In genomic region chr9:86507119-86507731, GRCh38 we compare ENCODE assay signal across 27 cellular contexts.
DNase-seq lines count a peak whose midpoint lies in the region; TF ChIP-seq lines count a peak whose summit lies in the region.
"Had no signal": no experiment of that assay in that cellular context is flagged by ENCODE, and none has a peak within 500 bp of the region (broad histone marks: within the 10 kb centered on the region; RNA-seq: fewer than 3 reads in every experiment).

No MANE protein-coding gene starts in this region.

- WGBS in hepatocyte (ENCODE audit: low lambda C conversion rate, missing lambda C conversion rate): 60% methylated on average over 7 of the region's 7 CpGs
- 63 to 79% methylated on average over 7 of the region's 7 CpGs for WGBS in lower leg skin, 2 donors

- no TSS peak for BruUV-seq in A673 (replicated peaks; lab: Mats Ljungman, UMichigan)

- H3K9ac ChIP-seq in rectal smooth muscle tissue (ENCODE audit: low read length): no peak overlapping the region

- DNase-seq in A673 (ENCODE audit: low spot score) (no peak), ascending aorta (ENCODE audit: low spot score in 2 of 2) (no peak), hepatocyte (ENCODE audit: low spot score) (no peak), DMS153 treated with DMSO at 0.1 percent for 48 hours (lab: John Stamatoyannopoulos, UW; ENCODE audit: unreplicated experiment) (no peak), lower leg skin (ENCODE audit: low spot score in 2 of 2) (no peak), NCI-H1048 (lab: John Stamatoyannopoulos, UW) (no peak), RKO (ENCODE audit: low spot score) (no peak)
- DNase-seq: activated CD4-positive, alpha-beta memory T cell treated with anti-CD3 and anti-CD28 coated beads for 36 hours; activated CD8-positive, alpha-beta memory T cell treated with anti-CD3 and anti-CD28 coated beads, Interleukin-2, amount 50 U/mL, for 4 hours; activated naive CD4-positive, alpha-beta T cell treated with anti-CD3 and anti-CD28 coated beads, Interleukin-2, amount 10 ng/mL, durations not matched to agents 7 days and 5 days; amygdala; CD8-positive, alpha-beta T cell; cortex of kidney; DMS153; endodermal cell; HFFc6; NCI-H1436; NCI-H446 treated with DMSO at 0.1 percent for 48 hours; NCI-H82; nucleus accumbens; stimulated activated CD8-positive, alpha-beta memory T cell treated with anti-CD3 and anti-CD28 coated beads, Interleukin-4, amount 100 ng/mL, for 48 hours; stimulated activated naive CD8-positive, alpha-beta T cell treated with anti-CD3 and anti-CD28 coated beads, Interleukin-15, amount 100 ng/mL, for 72 hours had no signal

- H3K79me2 ChIP-seq in hepatocyte: no peaks in the 10 kb centered on the region

- no peak for TF ChIP-seq POLR2A in lower leg skin (IDR thresholded peaks at IDR 0.05)

- no peaks in the 10 kb centered on the region for H3K4me1 ChIP-seq in A673 (ENCODE audit: insufficient read depth, low read length, poor library complexity, severe bottlenecking)
- H3K4me1 ChIP-seq in ascending aorta: no peaks in the 10 kb centered on the region
- no peaks in the 10 kb centered on the region for H3K4me1 ChIP-seq in hepatocyte (ENCODE audit: insufficient read depth)
- H3K4me1 ChIP-seq in rectal smooth muscle tissue (ENCODE audit: control insufficient read depth, insufficient read depth, low read length): peaks cover 5% of the 10 kb centered on the region
- H3K4me1 ChIP-seq: prostate gland, tibial artery had no signal

- no peak for TF ChIP-seq CTCF in A673 (conservative IDR thresholded peaks at IDR 0.05; ENCODE audit: low read depth, low read length)
- TF ChIP-seq CTCF in ascending aorta (IDR thresholded peaks at IDR 0.05): no peak
- TF ChIP-seq CTCF in hepatocyte (IDR thresholded peaks at IDR 0.05; ENCODE audit: poor library complexity): no peak
- TF ChIP-seq CTCF in lower leg skin (IDR thresholded peaks at IDR 0.05): no peak

- no peak overlapping the region for H3K4me2 ChIP-seq in hepatocyte

- intact Hi-C loops in A673 (cut with micrococcal nuclease; ENCODE audit: unreplicated experiment) (no loop called here), ascending aorta (cut with DNase I) (no loop called here), lower leg skin (cut with DNase I; ENCODE audit: low total_unique reads) (no loop called here)

- POLR2A ChIA-PET in A673 (lab: Charles Lee; ENCODE audit: low non-redundant PET): no interaction called here

- H3K27me3 ChIP-seq in A673 (replicated peaks; ENCODE audit: insufficient read depth, low read depth, low read length, poor library complexity) (no peaks in the 10 kb centered on the region), ascending aorta (no peaks in the 10 kb centered on the region), hepatocyte (no peaks in the 10 kb centered on the region), rectal smooth muscle tissue (ENCODE audit: control insufficient read depth, insufficient read depth, low read length) (no peaks in the 10 kb centered on the region)
- H3K27me3 ChIP-seq: tibial artery had no signal

- H2AFZ ChIP-seq in hepatocyte: peak overlapping the region; percentile 19

- H3K27ac ChIP-seq in A673 (ENCODE audit: low read depth, low read length, poor library complexity, severe bottlenecking) (peak overlapping the region; percentile 14), ascending aorta (peak overlapping the region; percentile 26 to 57), hepatocyte (no peak overlapping the region), rectal smooth muscle tissue (ENCODE audit: low read depth, low read length) (peak overlapping the region; percentile 50)
- H3K27ac ChIP-seq: HL-60, prostate gland, tibial artery had no signal

- CTCF ChIA-PET in A673 (lab: Charles Lee): no interaction called here

- no peaks in the 10 kb centered on the region for H3K9me2 ChIP-seq in hepatocyte (replicated peaks; ENCODE audit: insufficient read depth)

- H3K36me3 ChIP-seq in A673 (ENCODE audit: insufficient read depth, low read length, poor library complexity, severe bottlenecking) (no peaks in the 10 kb centered on the region), ascending aorta (no peaks in the 10 kb centered on the region), hepatocyte (replicated peaks; ENCODE audit: insufficient read depth, low read depth) (no peaks in the 10 kb centered on the region), rectal smooth muscle tissue (ENCODE audit: control insufficient read depth, insufficient read depth, low read length) (no peaks in the 10 kb centered on the region)
- H3K36me3 ChIP-seq: prostate gland, tibial artery had no signal

- H3K4me3 ChIP-seq in A673 (ENCODE audit: low read depth, low read length, poor library complexity, severe bottlenecking): no peak overlapping the region
- no peak overlapping the region for H3K4me3 ChIP-seq in ascending aorta
- no peak overlapping the region for H3K4me3 ChIP-seq in hepatocyte
- H3K4me3 ChIP-seq in rectal smooth muscle tissue (ENCODE audit: low read length): no peak overlapping the region
- no peak overlapping the region for H3K4me3 ChIP-seq in lower leg skin (ENCODE audit: low read depth, poor library complexity, severe bottlenecking)
- H3K4me3 ChIP-seq: prostate gland, skin epidermis, tibial artery had no signal

- no peaks in the 10 kb centered on the region for H4K20me1 ChIP-seq in hepatocyte (ENCODE audit: insufficient read depth, poor library complexity, severe bottlenecking)

- H3K9me3 ChIP-seq in A673 (ENCODE audit: low read depth, low read length, poor library complexity, severe bottlenecking) (no peaks in the 10 kb centered on the region), ascending aorta (no peaks in the 10 kb centered on the region), hepatocyte (ENCODE audit: low read depth) (no peaks in the 10 kb centered on the region)
- H3K9me3 ChIP-seq: prostate gland, tibial artery had no signal
